In the genomic region with DNA sequence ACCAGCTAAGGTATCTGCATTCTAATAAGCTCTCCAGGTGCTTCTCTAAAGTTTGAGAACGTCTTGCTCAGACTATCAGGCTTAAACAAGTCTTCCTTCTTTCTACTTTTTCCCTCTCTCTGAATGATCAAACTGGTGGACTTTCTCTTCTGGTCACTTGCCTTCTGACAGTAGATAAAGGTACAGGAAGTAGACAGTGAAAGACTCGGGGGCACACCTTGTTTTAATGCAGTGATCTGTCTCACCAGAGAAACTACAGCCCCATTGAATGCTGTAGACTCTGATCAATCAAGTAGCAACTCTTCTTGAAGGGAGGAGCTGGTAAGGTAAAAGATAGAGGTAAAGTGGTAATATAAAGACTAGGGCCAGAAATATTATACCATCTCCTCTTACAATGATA, we compare ENCODE assay signal across 26 cellular contexts. TPM values are rescaled to one million over a fixed set of nuclear protein-coding genes. Genes with fewer than 3 reads are reported as not detected.
DNase-seq lines count a peak whose midpoint lies in the region; ATAC-seq and TF ChIP-seq lines count a peak whose summit lies in the region.
"Had no signal": no experiment of that assay in that cellular context is flagged by ENCODE, and none has a peak within 500 bp of the region (broad histone marks: within the 10 kb centered on the region; RNA-seq: fewer than 3 reads in every experiment).

No MANE protein-coding gene starts in this region.

- H3K36me3 ChIP-seq in OCI-LY7 (ENCODE audit: insufficient read depth, low read length), result no peaks in the 10 kb centered on the region
- H3K36me3 ChIP-seq: ascending aorta, neutrophil, upper lobe of left lung had no signal

- intact Hi-C loops in OCI-LY7 (cut with micrococcal nuclease; ENCODE audit: unreplicated experiment) (no loop called here), natural killer cell (cut with micrococcal nuclease) (loop anchor here (10.0 kb wide), 1 partner anchor 45 kb away; a partner anchor contains a TSS), posterior cingulate gyrus (cut with DNase I) (no loop called here)

- DNase-seq in OCI-LY7 (ENCODE audit: low spot score) (no peak), natural killer cell (no peak), NCI-H345 treated with DMSO at 0.1 percent for 48 hours (lab: John Stamatoyannopoulos, UW; ENCODE audit: unreplicated experiment) (no peak), posterior cingulate gyrus (no peak), T-helper 9 cell (no peak)
- DNase-seq: activated CD4-positive, alpha-beta T cell treated with anti-CD3 and anti-CD28 coated beads, Interleukin-2, amount 50 U/mL, for 1 hour; caudate nucleus; CD4-positive, alpha-beta memory T cell; dermis blood vessel endothelial cell; H9; kidney glomerular epithelial cell; NCI-H1105; NCI-H2029 treated with DMSO at 0.1 percent for 48 hours; NCI-H2227 treated with DMSO at 0.1 percent for 48 hours; NCI-H748 treated with DMSO at 0.1 percent for 48 hours; Right ventricle myocardium superior; stimulated activated CD4-positive, alpha-beta T cell treated with anti-CD3 and anti-CD28 coated beads, Interleukin-1b, Interleukin-23, amount 100 ng/mL, for 48 hours had no signal

- CTCF ChIA-PET in OCI-LY7 (lab: Charles Lee; ENCODE audit: unreplicated experiment), result no interaction called here

- H4K20me1 ChIP-seq in OCI-LY7 (ENCODE audit: insufficient read depth, low read length), result no peaks in the 10 kb centered on the region

- no peaks in the 10 kb centered on the region for H3K79me2 ChIP-seq in OCI-LY7 (ENCODE audit: insufficient read depth, low read depth, low read length)

- BruUV-seq in OCI-LY7 (replicated peaks; lab: Mats Ljungman, UMichigan), result no TSS peak

- ATAC-seq in GM18867 (IDR thresholded peaks at IDR 0.05; ENCODE audit: unreplicated experiment) (peak; percentile 31), GM21423 (IDR thresholded peaks at IDR 0.05; ENCODE audit: unreplicated experiment) (peak; percentile 30), natural killer cell (no peak), HG02763 (IDR thresholded peaks at IDR 0.05; ENCODE audit: unreplicated experiment) (no peak)

- H3K9me3 ChIP-seq in OCI-LY7 (ENCODE audit: low read length), result no peaks in the 10 kb centered on the region
- H3K9me3 ChIP-seq: ascending aorta, neutrophil, upper lobe of left lung had no signal

- H3K4me3 Mint-ChIP-seq in natural killer cell, result peak overlapping the region; percentile 60
- H3K4me3 Mint-ChIP-seq: activated naive CD4-positive, alpha-beta T cell treated with anti-CD3 and anti-CD28 coated beads, Interleukin-2, amount 50 U/mL, for 24 hours; H9 had no signal

- POLR2A ChIA-PET in OCI-LY7 (lab: Charles Lee), result interaction anchor here (0.6 to 1.9 kb wide), 4 partner anchors 8 to 489 kb away, joined by 3 to 10 read pairs (median 3); no protein-coding TSS in a partner anchor

- H3K27me3 Mint-ChIP-seq in natural killer cell (ENCODE audit: low read depth in 2 of 2), result no peaks in the 10 kb centered on the region
- H3K27me3 Mint-ChIP-seq: activated T-helper 17 cell treated with anti-CD3 and anti-CD28 coated beads, Interleukin-2, amount 50 U/mL, for 72 hours had no signal

- no peak overlapping the region for H3K4me2 ChIP-seq in OCI-LY7 (ENCODE audit: low read length)

- H2AFZ ChIP-seq in OCI-LY7 (ENCODE audit: low read length), result peak overlapping the region; percentile 16; the same call in 1 of the 2 replicates

- no peak for TF ChIP-seq CTCF in OCI-LY7 (conservative IDR thresholded peaks at IDR 0.05; ENCODE audit: low read length)
- no peak for TF ChIP-seq CTCF in natural killer cell (IDR thresholded peaks at IDR 0.05)

- no peaks in the 10 kb centered on the region for H3K36me3 Mint-ChIP-seq in natural killer cell
- H3K36me3 Mint-ChIP-seq: activated naive CD4-positive, alpha-beta T cell treated with anti-CD3 and anti-CD28 coated beads, Interleukin-2, amount 50 U/mL, for 24 hours; CD4-positive, alpha-beta memory T cell had no signal

- H3K4me1 Mint-ChIP-seq in natural killer cell, result peaks cover 40 to 45% of the 10 kb centered on the region in 2 donors

- no peak overlapping the region for H3K4me3 ChIP-seq in OCI-LY7 (ENCODE audit: low read depth, low read length, poor library complexity, severe bottlenecking)
- H3K4me3 ChIP-seq: ascending aorta, skin epidermis, upper lobe of left lung had no signal

- H3K27ac Mint-ChIP-seq in natural killer cell, result peak overlapping the region; percentile 78 to 81
- H3K27ac Mint-ChIP-seq: activated naive CD4-positive, alpha-beta T cell treated with anti-CD3 and anti-CD28 coated beads, Interleukin-2, amount 50 U/mL, for 24 hours; activated T-helper 17 cell treated with anti-CD3 and anti-CD28 coated beads, Interleukin-2, amount 50 U/mL, for 72 hours; H9 had no signal

- no peaks in the 10 kb centered on the region for H3K9me3 Mint-ChIP-seq in natural killer cell
- H3K9me3 Mint-ChIP-seq: activated naive CD4-positive, alpha-beta T cell treated with anti-CD3 and anti-CD28 coated beads, Interleukin-2, amount 50 U/mL, for 24 hours; activated T-helper 17 cell treated with anti-CD3 and anti-CD28 coated beads, Interleukin-2, amount 50 U/mL, for 72 hours; CD4-positive, alpha-beta memory T cell; H9 had no signal

- no peaks in the 10 kb centered on the region for H3K9me2 ChIP-seq in OCI-LY7 (ENCODE audit: insufficient read depth, low read length)

- H3K4me1 ChIP-seq in OCI-LY7 (ENCODE audit: insufficient read depth, low read length, poor library complexity, severe bottlenecking), result no peaks in the 10 kb centered on the region
- H3K4me1 ChIP-seq: ascending aorta, upper lobe of left lung had no signal

- H3K27ac ChIP-seq in OCI-LY7 (ENCODE audit: low read depth, low read length, poor library complexity, severe bottlenecking), result no peak overlapping the region
- H3K27ac ChIP-seq: ascending aorta, neutrophil, upper lobe of left lung had no signal

RNA-seq across cellular contexts. Expression of a gene that starts 48.1 kb away (rescaled TPM):
- total RNA-seq in OCI-LY7 (2014; rRNA removed; shearing (Covaris generic)), result 21.5 and 22.4 TPM in 2 replicates
- total RNA-seq in OCI-LY7 (2022), result 33.3 and 35.1 TPM in 2 replicates
- total RNA-seq in natural killer cell, result 10 to 100 TPM; 49.0 to 61.4 (median 51.6) TPM

Comparison
In these comparisons a context has a peak if more than half of its experiments do, and no peak if none do; other contexts are left out.
1. ATAC-seq: peak in GM18867 (single experiment) and GM21423 (single experiment); none in natural killer cell (0 of 3) and HG02763 (single experiment).